Comparison of ENCODE assay signal across 8 cellular contexts in genomic region chr4:155376387-155377268, GRCh38. TPM values are rescaled to one million over a fixed set of nuclear protein-coding genes. Genes with fewer than 3 reads are reported as not detected.
DNase-seq lines count a peak whose midpoint lies in the region; ATAC-seq and TF ChIP-seq lines count a peak whose summit lies in the region.

Gene MAP9 (minus strand): TSS chr4:155376965. CDS start chr4:155375850, 1,115 bp downstream.

- CTCF ChIA-PET in A673 (lab: Charles Lee) = interaction anchor here (0.6 to 1.1 kb wide), 2 partner anchors 153 to 411 kb away, joined by 3 to 6 read pairs; no protein-coding TSS in a partner anchor
- CTCF ChIA-PET in activated CD8-positive, alpha-beta memory T cell treated with anti-CD3 and anti-CD28 coated beads for 36 hours (lab: Charles Lee) = no interaction called here

- H3K79me1 ChIP-seq in mesenchymal stem cell (replicated peaks; ENCODE audit: low read length, poor library complexity, severe bottlenecking) = peaks cover 5% of the 10 kb centered on the region

- H4K91ac ChIP-seq in mesenchymal stem cell (ENCODE audit: low read length) = no peak within 1 kb of the TSS

- H3K18ac ChIP-seq in mesenchymal stem cell (ENCODE audit: low read depth in 1 of 2, low read length in 2 of 2) = peak within 1 kb of the TSS in 1 of 2 experiments; percentile 85

- no peak for TF ChIP-seq CTCF in A673 (conservative IDR thresholded peaks at IDR 0.05; ENCODE audit: low read depth, low read length)

- peak within 1 kb of the TSS; percentile 99 for H2AFZ ChIP-seq in mesenchymal stem cell (ENCODE audit: low read depth, low read length)

- no peaks in the 10 kb centered on the region for H3K4me1 ChIP-seq in A673 (ENCODE audit: insufficient read depth, low read length, poor library complexity, severe bottlenecking)
- H3K4me1 ChIP-seq in mesenchymal stem cell (ENCODE audit: control insufficient read depth, insufficient read depth, low read depth, low read length) = no peaks in the 10 kb centered on the region

- no TSS peak for BruUV-seq in A673 (replicated peaks; lab: Mats Ljungman, UMichigan)

- H2AK5ac ChIP-seq in mesenchymal stem cell (ENCODE audit: low read length, severe bottlenecking) = no peak within 1 kb of the TSS

- no peak within 1 kb of the TSS for H2BK15ac ChIP-seq in mesenchymal stem cell (ENCODE audit: low read depth, poor library complexity, severe bottlenecking)

- no peaks in the 10 kb centered on the region for H3K9me3 Mint-ChIP-seq in effector memory CD8-positive, alpha-beta T cell

- no peak within 1 kb of the TSS for H2BK5ac ChIP-seq in mesenchymal stem cell (ENCODE audit: low read depth, low read length, poor library complexity, severe bottlenecking)

- 6% methylated on average over 65 of the region's 66 CpGs for WGBS in mesenchymal stem cell

- no peaks in the 10 kb centered on the region for H3K27me3 ChIP-seq in A673 (replicated peaks; ENCODE audit: insufficient read depth, low read depth, low read length, poor library complexity)
- H3K27me3 ChIP-seq in mesenchymal stem cell (ENCODE audit: control insufficient read depth in 1 of 2, insufficient read depth in 1 of 2, low read length in 2 of 2) = no peaks in the 10 kb centered on the region

- H3K36me3 Mint-ChIP-seq in effector memory CD8-positive, alpha-beta T cell (ENCODE audit: insufficient read depth) = peaks cover 13% of the 10 kb centered on the region

- peak within 1 kb of the TSS; percentile 76 for H3K4me3 ChIP-seq in A673 (ENCODE audit: low read depth, low read length, poor library complexity, severe bottlenecking)
- H3K4me3 ChIP-seq in mesenchymal stem cell (ENCODE audit: insufficient read depth in 1 of 2, low read depth in 1 of 2, low read length in 2 of 2) = peak within 1 kb of the TSS; percentile 94

- H3K14ac ChIP-seq in mesenchymal stem cell (ENCODE audit: low read length in 2 of 2) = peak within 1 kb of the TSS in 1 of 2 experiments; percentile 90

- H3K4me2 ChIP-seq in mesenchymal stem cell (ENCODE audit: low read length, poor library complexity, severe bottlenecking) = peak within 1 kb of the TSS; percentile 82

- DNase-seq in A673 (ENCODE audit: low spot score) (peak; percentile 97), NCI-H446 treated with DMSO at 0.1 percent for 48 hours (lab: John Stamatoyannopoulos, UW) (peak; percentile 91), mesenchymal stem cell (peak; percentile 95)
- peak; percentile 89 to 90 (median 89) for DNase-seq in effector memory CD8-positive, alpha-beta T cell
- DNase-seq in stimulated activated CD8-positive, alpha-beta memory T cell treated with anti-CD3 and anti-CD28 coated beads, Interleukin-12 subunit alpha, Interleukin-12 subunit beta, amount 100 ng/mL, for 4 hours (ENCODE audit: low read depth) = peak; percentile 75

- H3K4me3 Mint-ChIP-seq in effector memory CD8-positive, alpha-beta T cell = peak within 1 kb of the TSS; percentile 86 to 88

- intact Hi-C loops in A673 (cut with micrococcal nuclease; ENCODE audit: unreplicated experiment) = loop anchor here (10.0 kb wide), 1 partner anchor 742 kb away; no protein-coding TSS in a partner anchor

- POLR2A ChIA-PET in A673 (lab: Charles Lee; ENCODE audit: low non-redundant PET) = no interaction called here
- POLR2A ChIA-PET in activated CD8-positive, alpha-beta memory T cell treated with anti-CD3 and anti-CD28 coated beads for 36 hours (lab: Charles Lee) = interaction anchor here (0.6 kb wide), 1 partner anchor 827 kb away, joined by 3 read pairs; no protein-coding TSS in a partner anchor

- peak within 1 kb of the TSS; percentile 94 to 98 for H3K27ac Mint-ChIP-seq in effector memory CD8-positive, alpha-beta T cell

- H3K4ac ChIP-seq in mesenchymal stem cell (ENCODE audit: low read depth in 1 of 2, low read length in 2 of 2) = no peak within 1 kb of the TSS

- H2BK12ac ChIP-seq in mesenchymal stem cell (ENCODE audit: low read length in 2 of 2) = no peak within 1 kb of the TSS

- H3K9ac ChIP-seq in mesenchymal stem cell (ENCODE audit: low read length) = peak within 1 kb of the TSS; percentile 97

- peak within 1 kb of the TSS in 1 of 2 experiments; percentile 97 for H3K23ac ChIP-seq in mesenchymal stem cell (ENCODE audit: low read length in 2 of 2)

- peak within 1 kb of the TSS; percentile 86 for H4K8ac ChIP-seq in mesenchymal stem cell (ENCODE audit: low read length)

- H3K9me3 ChIP-seq in A673 (ENCODE audit: low read depth, low read length, poor library complexity, severe bottlenecking) (no peaks in the 10 kb centered on the region), mesenchymal stem cell (ENCODE audit: control insufficient read depth, low read length) (no peaks in the 10 kb centered on the region)

- H3K36me3 ChIP-seq in A673 (ENCODE audit: insufficient read depth, low read length, poor library complexity, severe bottlenecking) = no peaks in the 10 kb centered on the region
- peaks cover 0 to 14% of the 10 kb centered on the region in 2 experiments for H3K36me3 ChIP-seq in mesenchymal stem cell (ENCODE audit: control insufficient read depth in 1 of 2, insufficient read depth in 2 of 2, low read depth in 1 of 2, low read length in 2 of 2)

- H3K27me3 Mint-ChIP-seq in effector memory CD8-positive, alpha-beta T cell = no peaks in the 10 kb centered on the region

- H3K27ac ChIP-seq in A673 (ENCODE audit: low read depth, low read length, poor library complexity, severe bottlenecking) (no peak within 1 kb of the TSS), mesenchymal stem cell (ENCODE audit: low read length, poor library complexity, severe bottlenecking) (peak within 1 kb of the TSS; percentile 54)

- H3K4me1 Mint-ChIP-seq in effector memory CD8-positive, alpha-beta T cell (ENCODE audit: low read depth in 2 of 2) = peaks cover 6 to 10% of the 10 kb centered on the region in 2 donors

- ATAC-seq in GM18873 (IDR thresholded peaks at IDR 0.05; ENCODE audit: low FRiP score, unreplicated experiment) (peak; percentile 99), HG03108 (IDR thresholded peaks at IDR 0.05; ENCODE audit: unreplicated experiment) (peak; percentile 98)
- peak; percentile 90 for ATAC-seq in effector memory CD8-positive, alpha-beta T cell (replicated peaks)

- no peak within 1 kb of the TSS for H2BK120ac ChIP-seq in mesenchymal stem cell (ENCODE audit: low read depth, low read length)

RNA-seq across cellular contexts. Expression of gene MAP9, which starts in this region (rescaled TPM):
- 11.3 and 13.7 TPM in 2 replicates for total RNA-seq in A673 (2021)
- total RNA-seq in activated CD8-positive, alpha-beta memory T cell treated with anti-CD3 and anti-CD28 coated beads for 36 hours = 10 to 100 TPM; 10.6 to 11.4 TPM
- 20.8 TPM for polyA plus RNA-seq in mesenchymal stem cell (2013, experiment 1 of 2)
- polyA plus RNA-seq in mesenchymal stem cell (2013, experiment 2 of 2) = 19.5 TPM
